In the genomic region with DNA sequence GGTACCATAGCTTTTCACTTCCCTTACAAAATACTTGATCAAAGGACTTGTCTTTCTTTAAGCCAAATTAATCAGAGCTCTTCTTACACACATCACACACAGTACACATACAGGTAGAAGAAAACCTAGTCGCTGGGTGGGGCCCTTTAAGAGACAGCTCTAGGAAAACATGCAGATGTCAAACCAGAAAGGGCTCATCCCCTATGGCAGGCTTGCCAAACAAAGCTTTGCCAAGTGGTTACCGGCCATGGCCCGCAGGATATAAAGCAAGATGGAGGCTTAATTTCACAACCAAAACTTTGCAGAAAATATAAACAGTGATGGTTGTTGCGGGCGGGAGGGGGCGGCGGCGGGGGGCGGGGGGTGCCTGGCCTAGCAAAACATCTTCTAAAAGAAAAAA, we compare ENCODE assay signal across 8 cellular contexts.
DNase-seq lines count a peak whose midpoint lies in the region; ATAC-seq and TF ChIP-seq lines count a peak whose summit lies in the region.

No MANE protein-coding gene starts in this region.

- no peak for DNase-seq in stimulated activated naive CD8-positive, alpha-beta T cell treated with anti-CD3 and anti-CD28 coated beads, Interleukin-15, Interleukin-2, amounts not matched to agents 100 U/mL and 50 U/mL, for 24 hours
- DNase-seq in RWPE1 (ENCODE audit: low spot score) (peak; percentile 12), glutamatergic neuron (no peak), epidermal melanocyte (ENCODE audit: insufficient read length, low spot score) (no peak), NCI-H2081 treated with DMSO at 0.1 percent for 48 hours (lab: John Stamatoyannopoulos, UW) (no peak)

- peaks cover 9% of the 10 kb centered on the region for H3K27me3 Mint-ChIP-seq in stimulated activated naive CD8-positive, alpha-beta T cell treated with anti-CD3 and anti-CD28 coated beads, Interleukin-15, Interleukin-2, amounts not matched to agents 100 ng/mL and 50 ng/mL, for 24 hours
- H3K27me3 Mint-ChIP-seq in glutamatergic neuron (ENCODE audit: unreplicated experiment), result peaks cover 2% of the 10 kb centered on the region

- no peak for ATAC-seq in stimulated activated naive CD8-positive, alpha-beta T cell treated with anti-CD3 and anti-CD28 coated beads, Interleukin-15, Interleukin-2, amounts not matched to agents 100 U/mL and 50 U/mL, for 24 hours
- ATAC-seq in HG02610 (IDR thresholded peaks at IDR 0.05; ENCODE audit: unreplicated experiment), result no peak
- ATAC-seq in GM18909 (IDR thresholded peaks at IDR 0.05; ENCODE audit: poor library complexity, unreplicated experiment), result no peak

- H3K9me3 Mint-ChIP-seq in stimulated activated naive CD8-positive, alpha-beta T cell treated with anti-CD3 and anti-CD28 coated beads, Interleukin-15, Interleukin-2, amounts not matched to agents 100 ng/mL and 50 ng/mL, for 24 hours, result peaks cover 6% of the 10 kb centered on the region
- H3K9me3 Mint-ChIP-seq in glutamatergic neuron (ENCODE audit: unreplicated experiment), result no peaks in the 10 kb centered on the region

- POLR2A ChIA-PET in RWPE1 (lab: Yijun Ruan, JAX; ENCODE audit: low non-redundant PET), result no interaction called here

- peak overlapping the region; percentile 88 for H3K27ac ChIP-seq in RWPE1

- CTCF ChIA-PET in RWPE1 (lab: Yijun Ruan, JAX), result no interaction called here

- H3K4me3 Mint-ChIP-seq in stimulated activated naive CD8-positive, alpha-beta T cell treated with anti-CD3 and anti-CD28 coated beads, Interleukin-15, Interleukin-2, amounts not matched to agents 100 ng/mL and 50 ng/mL, for 24 hours, result peak overlapping the region; percentile 77
- H3K4me3 Mint-ChIP-seq in glutamatergic neuron (ENCODE audit: unreplicated experiment), result peak overlapping the region; percentile 89

- no peak overlapping the region for H3K27ac Mint-ChIP-seq in stimulated activated naive CD8-positive, alpha-beta T cell treated with anti-CD3 and anti-CD28 coated beads, Interleukin-15, Interleukin-2, amounts not matched to agents 100 ng/mL and 50 ng/mL, for 24 hours
- peak overlapping the region; percentile 8 for H3K27ac Mint-ChIP-seq in glutamatergic neuron (ENCODE audit: unreplicated experiment)

- H3K36me3 Mint-ChIP-seq in stimulated activated naive CD8-positive, alpha-beta T cell treated with anti-CD3 and anti-CD28 coated beads, Interleukin-15, Interleukin-2, amounts not matched to agents 100 ng/mL and 50 ng/mL, for 24 hours (ENCODE audit: low read depth), result no peaks in the 10 kb centered on the region
- H3K36me3 Mint-ChIP-seq in glutamatergic neuron (ENCODE audit: unreplicated experiment), result no peaks in the 10 kb centered on the region

- TF ChIP-seq CTCF in RWPE1 (conservative IDR thresholded peaks at IDR 0.05; ENCODE audit: low read depth) (no peak), glutamatergic neuron (IDR thresholded peaks at IDR 0.05; ENCODE audit: partially characterized antibody, unreplicated experiment) (no peak)

- peaks cover 14% of the 10 kb centered on the region for H3K4me1 Mint-ChIP-seq in stimulated activated naive CD8-positive, alpha-beta T cell treated with anti-CD3 and anti-CD28 coated beads, Interleukin-15, Interleukin-2, amounts not matched to agents 100 ng/mL and 50 ng/mL, for 24 hours (ENCODE audit: low read depth)
- H3K4me1 Mint-ChIP-seq in glutamatergic neuron (ENCODE audit: low read depth, unreplicated experiment), result no peaks in the 10 kb centered on the region
